ENCODE assay signal across 9 cellular contexts in genomic region chr5:10485142-10485795, GRCh38. TPM values are rescaled to one million over a fixed set of nuclear protein-coding genes. Genes with fewer than 3 reads are reported as not detected.
DNase-seq lines count a peak whose midpoint lies in the region; ATAC-seq and TF ChIP-seq lines count a peak whose summit lies in the region.
"Had no signal": no experiment of that assay in that cellular context is flagged by ENCODE, and none has a peak within 500 bp of the region (broad histone marks: within the 10 kb centered on the region; RNA-seq: fewer than 3 reads in every experiment).

No MANE protein-coding gene starts in this region.

- H3K4me3 Mint-ChIP-seq in progenitor cell of endocrine pancreas (ENCODE audit: low read depth), result no peak overlapping the region

- H3K9me3 Mint-ChIP-seq in progenitor cell of endocrine pancreas (ENCODE audit: low read depth), result peaks cover 3% of the 10 kb centered on the region

- ATAC-seq in HG03108 (IDR thresholded peaks at IDR 0.05; ENCODE audit: unreplicated experiment) (no peak), HG02759 (IDR thresholded peaks at IDR 0.05; ENCODE audit: unreplicated experiment) (no peak), GM18870 (IDR thresholded peaks at IDR 0.05; ENCODE audit: unreplicated experiment) (no peak)

- DNase-seq in GDM1 (lab: John Stamatoyannopoulos, UW) (peak; percentile 52), NCI-H82 treated with DMSO at 0.1 percent for 48 hours (lab: John Stamatoyannopoulos, UW; ENCODE audit: unreplicated experiment) (peak; percentile 69), fibroblast of peridontal ligament (ENCODE audit: extremely low read depth) (peak; percentile 99), progenitor cell of endocrine pancreas (ENCODE audit: low spot score, unreplicated experiment) (no peak), AML-193 (lab: John Stamatoyannopoulos, UW) (no peak)
- DNase-seq: activated CD8-positive, alpha-beta memory T cell treated with anti-CD3 and anti-CD28 coated beads for 24 hours had no signal

- H3K27me3 Mint-ChIP-seq in progenitor cell of endocrine pancreas, result peaks cover 44% of the 10 kb centered on the region

- TF ChIP-seq CTCF in progenitor cell of endocrine pancreas (IDR thresholded peaks at IDR 0.05; ENCODE audit: unreplicated experiment), result no peak

- peaks cover 19% of the 10 kb centered on the region for H3K4me1 Mint-ChIP-seq in progenitor cell of endocrine pancreas (ENCODE audit: low read depth)

- peak overlapping the region; percentile 35 for H3K27ac Mint-ChIP-seq in progenitor cell of endocrine pancreas

- H3K36me3 Mint-ChIP-seq in progenitor cell of endocrine pancreas (ENCODE audit: insufficient read depth), result no peaks in the 10 kb centered on the region

RNA-seq across cellular contexts. Expression of gene ROPN1L, which starts 43.6 kb away (rescaled TPM):
- total RNA-seq in progenitor cell of endocrine pancreas, result 0.43 TPM in 1 of 2 replicates, not detected in the other

Comparison
In these comparisons a context has a peak if more than half of its experiments do, and no peak if none do; other contexts are left out.
1. DNase-seq: peak in GDM1 (single experiment), NCI-H82 treated with DMSO at 0.1 percent for 48 hours (single experiment) and fibroblast of peridontal ligament (single experiment); none in progenitor cell of endocrine pancreas (single experiment) and AML-193 (0 of 2).